ENCODE assay signal across 20 cellular contexts in genomic region chr3:101383656-101384055, GRCh38.
DNase-seq lines count a peak whose midpoint lies in the region; ATAC-seq and TF ChIP-seq lines count a peak whose summit lies in the region.
"Had no signal": no experiment of that assay in that cellular context is flagged by ENCODE, and none has a peak within 500 bp of the region (broad histone marks: within the 10 kb centered on the region; RNA-seq: fewer than 3 reads in every experiment).

No MANE protein-coding gene starts in this region.

- H3K9ac ChIP-seq in H9 (ENCODE audit: extremely low read depth, insufficient read length, low read length), result no peak overlapping the region
- no peak overlapping the region for H3K9ac ChIP-seq in endodermal cell (ENCODE audit: extremely low read depth, low read length, poor library complexity, severe bottlenecking)
- no peak overlapping the region for H3K9ac ChIP-seq in neural progenitor cell

- H3K4me1 Mint-ChIP-seq in GM23338 (no peaks in the 10 kb centered on the region), H9 (peaks cover 2 to 7% of the 10 kb centered on the region in 2 experiments; a peak in 2 of 4 replicates), endodermal cell (no peaks in the 10 kb centered on the region), neural progenitor cell (peaks cover 3% of the 10 kb centered on the region)
- H3K4me1 Mint-ChIP-seq in stimulated activated naive B cell treated with anti-CD40 and anti-IgM and Interleukin-4, amounts not matched to agents 10 μg/mL and 1 μg/mL and 100 μg/mL, for 72 hours, result peaks cover 35 to 52% of the 10 kb centered on the region in 2 donors

- H3K9me3 Mint-ChIP-seq in GM23338 (peaks cover 2% of the 10 kb centered on the region; the same call in 2 of the 3 replicates), H9 (peaks cover 0 to 3% of the 10 kb centered on the region in 2 experiments; a peak in 3 of 5 replicates), endodermal cell (no peaks in the 10 kb centered on the region), neural progenitor cell (peaks cover 12% of the 10 kb centered on the region)
- H3K9me3 Mint-ChIP-seq in stimulated activated naive B cell treated with anti-CD40 and anti-IgM and Interleukin-4, amounts not matched to agents 10 μg/mL and 1 μg/mL and 100 μg/mL, for 72 hours, result peaks cover 0 to 2% of the 10 kb centered on the region in 2 donors

- no peaks in the 10 kb centered on the region for H3K9me3 ChIP-seq in H9 (ENCODE audit: control insufficient read depth, low read depth, low read length)
- peaks cover 13% of the 10 kb centered on the region for H3K9me3 ChIP-seq in endodermal cell (ENCODE audit: control insufficient read depth, low read length)
- peaks cover 5% of the 10 kb centered on the region for H3K9me3 ChIP-seq in neural progenitor cell (ENCODE audit: low read depth)
- H3K9me3 ChIP-seq in aorta (ENCODE audit: control insufficient read depth, low read length), result no peaks in the 10 kb centered on the region
- no peaks in the 10 kb centered on the region for H3K9me3 ChIP-seq in vagina

- no peak overlapping the region for H3T11ph ChIP-seq in H9 (ENCODE audit: low read length)

- H3K36me3 ChIP-seq in GM23338 (ENCODE audit: insufficient read depth) (no peaks in the 10 kb centered on the region), endodermal cell (ENCODE audit: control insufficient read depth, insufficient read depth, low read length) (peaks cover 10% of the 10 kb centered on the region), neural progenitor cell (no peaks in the 10 kb centered on the region), aorta (ENCODE audit: control insufficient read depth in 1 of 2, insufficient read depth in 2 of 2, low read length in 1 of 2) (no peaks in the 10 kb centered on the region), vagina (no peaks in the 10 kb centered on the region)
- H3K36me3 ChIP-seq: MG63, SJCRH30 had no signal

- WGBS in H9 (ENCODE audit: extremely low coverage, insufficient read length, low lambda C conversion rate), result no CpG with 5 or more reads among the region's 4 CpGs
- 89% methylated on average over 4 of the region's 4 CpGs; no CpG with 5 or more reads in 1 of the 2 experiments for WGBS in endodermal cell (ENCODE audit: insufficient coverage in 1 of 2, insufficient read length in 1 of 2), 2 experiments
- 94 to 95% methylated on average over 4 of the region's 4 CpGs for WGBS in aorta, 2 donors

- no peak overlapping the region for H3K23ac ChIP-seq in H9 (ENCODE audit: insufficient read length, low read depth, low read length)

- no peaks in the 10 kb centered on the region for H3K9me2 ChIP-seq in GM23338 (ENCODE audit: insufficient read depth)

- no peak for TF ChIP-seq POLR2A in vagina (IDR thresholded peaks at IDR 0.05)

- no peak overlapping the region for H4K5ac ChIP-seq in H9 (ENCODE audit: insufficient read length, low read depth, low read length)

- DNase-seq in GM23338 (ENCODE audit: low spot score) (no peak), H9 (peak; percentile 52), endodermal cell (peak; percentile 52), neural progenitor cell (ENCODE audit: low spot score) (peak; percentile 16), aorta (no peak), vagina (ENCODE audit: extremely low spot score in 2 of 2) (no peak)
- DNase-seq in stimulated activated naive B cell treated with anti-CD40 and anti-IgM and Interleukin-4, amounts not matched to agents 10 μg/mL and 1 μg/mL and 100 μg/mL, for 72 hours, result no peak
- DNase-seq: C1 segment of cervical spinal cord; CD4-positive, alpha-beta memory T cell; COR-L47; KBM-7; MG63; NCI-H2029; NCI-H446; NCI-H524 treated with DMSO at 0.1 percent for 48 hours; NCI-H774 had no signal

- H2AFZ ChIP-seq in GM23338, result no peak overlapping the region
- no peak overlapping the region for H2AFZ ChIP-seq in H9 (ENCODE audit: low read length)
- no peak overlapping the region for H2AFZ ChIP-seq in neural progenitor cell (replicated peaks)

- no peaks in the 10 kb centered on the region for H3K23me2 ChIP-seq in H9 (ENCODE audit: insufficient read length, low read depth, low read length, poor library complexity, severe bottlenecking)

- no peaks in the 10 kb centered on the region for H3K27me3 Mint-ChIP-seq in GM23338 (ENCODE audit: insufficient read depth, low read depth, poor library complexity)
- H3K27me3 Mint-ChIP-seq in H9 (ENCODE audit: low read depth), result no peaks in the 10 kb centered on the region
- H3K27me3 Mint-ChIP-seq in endodermal cell (ENCODE audit: insufficient read depth), result no peaks in the 10 kb centered on the region
- H3K27me3 Mint-ChIP-seq in neural progenitor cell (ENCODE audit: insufficient read depth, low read depth), result no peaks in the 10 kb centered on the region
- no peaks in the 10 kb centered on the region for H3K27me3 Mint-ChIP-seq in stimulated activated naive B cell treated with anti-CD40 and anti-IgM and Interleukin-4, amounts not matched to agents 10 μg/mL and 1 μg/mL and 100 μg/mL, for 72 hours
- H3K27me3 Mint-ChIP-seq: CD4-positive, alpha-beta memory T cell had no signal

- H3K56ac ChIP-seq in H9 (ENCODE audit: insufficient read length, low read depth, low read length), result no peak overlapping the region

- intact Hi-C loops in aorta (cut with DNase I) (loop anchor here in 1 of 2 donors (5.0 kb wide), 1 partner anchor 491 kb away; no protein-coding TSS in a partner anchor), vagina (cut with DNase I) (no loop called here)

- H3K79me1 ChIP-seq in H9 (ENCODE audit: insufficient read depth, low read depth, low read length, poor library complexity, severe bottlenecking), result peaks cover 2% of the 10 kb centered on the region

- no peak overlapping the region for H3K14ac ChIP-seq in H9 (ENCODE audit: insufficient read depth, low read length)

- H3K27ac ChIP-seq in GM23338 (ENCODE audit: low read depth) (no peak overlapping the region), H9 (ENCODE audit: insufficient read length, low read depth, low read length) (no peak overlapping the region), endodermal cell (ENCODE audit: low read depth, low read length) (no peak overlapping the region), neural progenitor cell (no peak overlapping the region), aorta (ENCODE audit: low read depth in 1 of 2, low read length in 2 of 2) (no peak overlapping the region), vagina (no peak overlapping the region)
- H3K27ac ChIP-seq: A549, SJCRH30 had no signal

- H3F3A ChIP-seq in GM23338 (replicated peaks; ENCODE audit: low read depth), result no peaks in the 10 kb centered on the region
- no peaks in the 10 kb centered on the region for H3F3A ChIP-seq in neural progenitor cell (ENCODE audit: low read depth)

- H3K4me2 ChIP-seq in GM23338 (no peak overlapping the region), H9 (ENCODE audit: insufficient read depth, insufficient read length, low read length) (no peak overlapping the region), neural progenitor cell (no peak overlapping the region)
- H3K4me2 ChIP-seq: A549 had no signal

- no peak overlapping the region for H3K18ac ChIP-seq in H9 (ENCODE audit: insufficient read length, low read depth, low read length)

- H3K27me3 ChIP-seq in GM23338 (ENCODE audit: insufficient read depth), result no peaks in the 10 kb centered on the region
- H3K27me3 ChIP-seq in H9 (ENCODE audit: insufficient read depth, low read length), result no peaks in the 10 kb centered on the region
- no peaks in the 10 kb centered on the region for H3K27me3 ChIP-seq in endodermal cell (ENCODE audit: control insufficient read depth, insufficient read depth, low read length, poor library complexity, severe bottlenecking)
- H3K27me3 ChIP-seq in neural progenitor cell, result no peaks in the 10 kb centered on the region
- no peaks in the 10 kb centered on the region for H3K27me3 ChIP-seq in aorta (ENCODE audit: control insufficient read depth in 1 of 2, insufficient read depth in 2 of 2, low read length in 1 of 2)
- no peaks in the 10 kb centered on the region for H3K27me3 ChIP-seq in vagina
- H3K27me3 ChIP-seq: MG63, SJCRH30 had no signal

- H2BK5ac ChIP-seq in H9 (ENCODE audit: insufficient read length, low read length), result no peak overlapping the region

- H3K4me3 Mint-ChIP-seq in GM23338 (no peak overlapping the region), H9 (no peak overlapping the region), endodermal cell (no peak overlapping the region), neural progenitor cell (no peak overlapping the region)
- no peak overlapping the region for H3K4me3 Mint-ChIP-seq in stimulated activated naive B cell treated with anti-CD40 and anti-IgM and Interleukin-4, amounts not matched to agents 10 μg/mL and 1 μg/mL and 100 μg/mL, for 72 hours
- H3K4me3 Mint-ChIP-seq: CD4-positive, alpha-beta memory T cell had no signal

- H3K27ac Mint-ChIP-seq in GM23338 (no peak overlapping the region; the same call in 1 of the 2 replicates), H9 (peak overlapping the region in 2 of 3 experiments; percentile 14 to 89; a peak in 1 of 7 replicates), endodermal cell (no peak overlapping the region), neural progenitor cell (no peak overlapping the region)
- H3K27ac Mint-ChIP-seq in stimulated activated naive B cell treated with anti-CD40 and anti-IgM and Interleukin-4, amounts not matched to agents 10 μg/mL and 1 μg/mL and 100 μg/mL, for 72 hours, result no peak overlapping the region

- no peak overlapping the region for H2BK15ac ChIP-seq in H9 (ENCODE audit: low read depth, low read length)

- H4K20me1 ChIP-seq in GM23338 (replicated peaks; ENCODE audit: insufficient read depth) (no peaks in the 10 kb centered on the region), H9 (ENCODE audit: control insufficient read depth, insufficient read depth, insufficient read length) (no peaks in the 10 kb centered on the region), neural progenitor cell (ENCODE audit: low read depth) (no peaks in the 10 kb centered on the region)

- no peak overlapping the region for H2BK12ac ChIP-seq in H9 (ENCODE audit: insufficient read length, low read depth, low read length)

- H2BK20ac ChIP-seq in H9 (ENCODE audit: low read depth, low read length, poor library complexity, severe bottlenecking), result no peak overlapping the region

- H3K4me3 ChIP-seq in GM23338 (no peak overlapping the region), endodermal cell (ENCODE audit: low read length) (no peak overlapping the region), neural progenitor cell (no peak overlapping the region), aorta (ENCODE audit: low read length in 2 of 2) (no peak overlapping the region), vagina (no peak overlapping the region)
- H3K4me3 ChIP-seq: A549, MG63, SJCRH30 had no signal

- no peaks in the 10 kb centered on the region for H3K4me1 ChIP-seq in GM23338 (ENCODE audit: insufficient read depth)
- no peaks in the 10 kb centered on the region; the same call in 1 of the 2 replicates for H3K4me1 ChIP-seq in H9 (ENCODE audit: insufficient read depth, low read length)
- H3K4me1 ChIP-seq in endodermal cell (ENCODE audit: control insufficient read depth, insufficient read depth, low read length), result no peaks in the 10 kb centered on the region
- peaks cover 10% of the 10 kb centered on the region for H3K4me1 ChIP-seq in neural progenitor cell
- H3K4me1 ChIP-seq in aorta (ENCODE audit: control insufficient read depth in 1 of 2, insufficient read depth in 2 of 2, low read length in 2 of 2), result no peaks in the 10 kb centered on the region
- H3K4me1 ChIP-seq in vagina, result no peaks in the 10 kb centered on the region
- H3K4me1 ChIP-seq: A549 had no signal

- H3K36me3 Mint-ChIP-seq in GM23338 (ENCODE audit: low read depth), result no peaks in the 10 kb centered on the region
- H3K36me3 Mint-ChIP-seq in H9 (ENCODE audit: insufficient read depth in 1 of 3, low read depth in 3 of 3), result peaks cover 0 to 2% (median 0%) of the 10 kb centered on the region in 3 experiments; a peak in 1 of 7 replicates
- H3K36me3 Mint-ChIP-seq in endodermal cell (ENCODE audit: low read depth), result no peaks in the 10 kb centered on the region
- peaks cover 8% of the 10 kb centered on the region for H3K36me3 Mint-ChIP-seq in neural progenitor cell
- peaks cover 11 to 13% of the 10 kb centered on the region in 2 donors for H3K36me3 Mint-ChIP-seq in stimulated activated naive B cell treated with anti-CD40 and anti-IgM and Interleukin-4, amounts not matched to agents 10 μg/mL and 1 μg/mL and 100 μg/mL, for 72 hours

- no peak overlapping the region for H2BK120ac ChIP-seq in H9 (ENCODE audit: low read depth, low read length, poor library complexity, severe bottlenecking)

- no peak overlapping the region for H3K4ac ChIP-seq in H9 (ENCODE audit: low read depth, low read length)

- H4K8ac ChIP-seq in H9 (replicated peaks; ENCODE audit: insufficient read length, low read depth, low read length), result no peak overlapping the region

- no peak overlapping the region for H2AK5ac ChIP-seq in H9 (ENCODE audit: insufficient read length, low read length)

- H3K79me2 ChIP-seq in GM23338 (replicated peaks; ENCODE audit: insufficient read depth), result no peaks in the 10 kb centered on the region
- no peaks in the 10 kb centered on the region for H3K79me2 ChIP-seq in H9 (ENCODE audit: insufficient read depth, low read length)
- H3K79me2 ChIP-seq in neural progenitor cell (ENCODE audit: low read depth), result no peaks in the 10 kb centered on the region

- H4K91ac ChIP-seq in H9 (ENCODE audit: insufficient read length, low read depth, low read length), result no peak overlapping the region

- peak; percentile 48 for ATAC-seq in GM23338
- ATAC-seq in aorta (ENCODE audit: low FRiP score), result no peak
- no peak for ATAC-seq in stimulated activated naive B cell treated with anti-CD40 and anti-IgM and Interleukin-4, amounts not matched to agents 10 μg/mL and 1 μg/mL and 100 μg/mL, for 72 hours (replicated peaks)
- ATAC-seq: Right ventricle myocardium inferior, SK-N-SH treated with all-trans-retinoic acid at 6 μM for 48 hours had no signal

- no peak for TF ChIP-seq CTCF in GM23338 (conservative IDR thresholded peaks at IDR 0.05; ENCODE audit: low read depth in 2 of 2)
- no peak for TF ChIP-seq CTCF in H9 (conservative IDR thresholded peaks at IDR 0.05)
- no peak for TF ChIP-seq CTCF in endodermal cell (conservative IDR thresholded peaks at IDR 0.05)
- TF ChIP-seq CTCF in neural progenitor cell (IDR thresholded peaks at IDR 0.05), result no peak
- no peak for TF ChIP-seq CTCF in vagina (IDR thresholded peaks at IDR 0.05)

Comparison
In these comparisons a context has a peak if more than half of its experiments do, and no peak if none do; other contexts are left out.
1. DNase-seq: peak in H9 (single experiment), endodermal cell (single experiment) and neural progenitor cell (single experiment); none in GM23338 (single experiment), aorta (0 of 2), vagina (0 of 2) and stimulated activated naive B cell treated with anti-CD40 and anti-IgM and Interleukin-4, amounts not matched to agents 10 μg/mL and 1 μg/mL and 100 μg/mL, for 72 hours (single experiment).
2. H3K27ac Mint-ChIP-seq: peak in H9 (2 of 3); none in GM23338 (single experiment), endodermal cell (single experiment), neural progenitor cell (single experiment) and stimulated activated naive B cell treated with anti-CD40 and anti-IgM and Interleukin-4, amounts not matched to agents 10 μg/mL and 1 μg/mL and 100 μg/mL, for 72 hours (single experiment).